In genomic region chr9:36765468-36766341, GRCh38 we compare ENCODE assay signal across 8 cellular contexts.
DNase-seq lines count a peak whose midpoint lies in the region; ATAC-seq and TF ChIP-seq lines count a peak whose summit lies in the region.

No MANE protein-coding gene starts in this region.

- intact Hi-C loops in mucosa of descending colon (cut with DNase I, micrococcal nuclease), result no loop called here

- H3K4me3 ChIP-seq in effector memory CD4-positive, alpha-beta T cell (ENCODE audit: insufficient read depth, low read depth, low read length, poor library complexity, severe bottlenecking), result peak overlapping the region; percentile 53
- no peak overlapping the region for H3K4me3 ChIP-seq in mucosa of descending colon

- no peaks in the 10 kb centered on the region for H3K36me3 ChIP-seq in effector memory CD4-positive, alpha-beta T cell (ENCODE audit: control insufficient read depth, insufficient read depth, low read length)
- no peaks in the 10 kb centered on the region for H3K36me3 ChIP-seq in mucosa of descending colon (ENCODE audit: low read depth)

- H3K27me3 ChIP-seq in effector memory CD4-positive, alpha-beta T cell (replicated peaks; ENCODE audit: control insufficient read depth, insufficient read depth, low read length, poor library complexity, severe bottlenecking), result peaks cover under 1% of the 10 kb centered on the region

- no peak for TF ChIP-seq CTCF in mucosa of descending colon (IDR thresholded peaks at IDR 0.05)

- H3K4me1 ChIP-seq in effector memory CD4-positive, alpha-beta T cell (ENCODE audit: control insufficient read depth, insufficient read depth, low read length, poor library complexity, severe bottlenecking), result peaks cover 6% of the 10 kb centered on the region
- no peaks in the 10 kb centered on the region for H3K4me1 ChIP-seq in mucosa of descending colon (ENCODE audit: low read depth)

- H3K9me3 ChIP-seq in effector memory CD4-positive, alpha-beta T cell (ENCODE audit: control insufficient read depth, low read length), result no peaks in the 10 kb centered on the region
- H3K9me3 ChIP-seq in mucosa of descending colon, result no peaks in the 10 kb centered on the region

- peak overlapping the region; percentile 30 for H3K27ac ChIP-seq in effector memory CD4-positive, alpha-beta T cell (ENCODE audit: insufficient read depth, low read length, poor library complexity, severe bottlenecking)

- ATAC-seq in GM18909 (IDR thresholded peaks at IDR 0.05; ENCODE audit: poor library complexity, unreplicated experiment) (peak; percentile 99), HG03139 (IDR thresholded peaks at IDR 0.05; ENCODE audit: unreplicated experiment) (peak; percentile 95), mucosa of descending colon (peak; percentile 99)

- DNase-seq in 8988T (peak; percentile 49), NCI-H446 (lab: John Stamatoyannopoulos, UW) (peak; percentile 95 to 98), mucosa of descending colon (peak; percentile 77 to 90 (median 87))
- DNase-seq in activated CD4-positive, alpha-beta T cell treated with anti-CD3 and anti-CD28 coated beads, Interleukin-2, amount 50 U/mL, for 1 hour, result peak; percentile 84
- DNase-seq in effector memory CD4-positive, alpha-beta T cell, result peak; percentile 75 to 82 (median 79)
- DNase-seq in stimulated activated CD8-positive, alpha-beta memory T cell treated with anti-CD3 and anti-CD28 coated beads, Interleukin-4, amount 100 ng/mL, for 1 hour (ENCODE audit: low read depth in 2 of 2, low spot score in 1 of 2), result peak; percentile 66 to 71
